In genomic region chr7:1564603-1565022, GRCh38 we compare ENCODE assay signal across 16 cellular contexts. TPM values are rescaled to one million over a fixed set of nuclear protein-coding genes. Genes with fewer than 3 reads are reported as not detected.
DNase-seq lines count a peak whose midpoint lies in the region; ATAC-seq and TF ChIP-seq lines count a peak whose summit lies in the region.
"Had no signal": no experiment of that assay in that cellular context is flagged by ENCODE, and none has a peak within 500 bp of the region (broad histone marks: within the 10 kb centered on the region; RNA-seq: fewer than 3 reads in every experiment).

No MANE protein-coding gene starts in this region.

- no peaks in the 10 kb centered on the region for H4K20me1 ChIP-seq in PC-3 (ENCODE audit: low read length)

- TF ChIP-seq CTCF in PC-3 (conservative IDR thresholded peaks at IDR 0.05; ENCODE audit: low read depth, low read length): no peak

- H3K9ac ChIP-seq in PC-3 (ENCODE audit: low read length): no peak overlapping the region

- no peak overlapping the region for H3K27ac Mint-ChIP-seq in activated naive CD4-positive, alpha-beta T cell treated with anti-CD3 and anti-CD28 coated beads, Interleukin-2, amount 50 U/mL, for 72 hours
- no peak overlapping the region for H3K27ac Mint-ChIP-seq in stimulated activated memory B cell treated with anti-CD40 and anti-IgM and Interleukin-4, amounts not matched to agents 10 μg/mL and 1 μg/mL and 100 μg/mL, for 72 hours
- H3K27ac Mint-ChIP-seq: activated T-helper 17 cell treated with anti-CD3 and anti-CD28 coated beads, Interleukin-2, amount 50 U/mL, for 72 hours had no signal

- H3K36me3 Mint-ChIP-seq in activated naive CD4-positive, alpha-beta T cell treated with anti-CD3 and anti-CD28 coated beads, Interleukin-2, amount 50 U/mL, for 72 hours: peaks cover 8 to 18% of the 10 kb centered on the region in 2 donors
- H3K36me3 Mint-ChIP-seq in stimulated activated memory B cell treated with anti-CD40 and anti-IgM and Interleukin-4, amounts not matched to agents 10 μg/mL and 1 μg/mL and 100 μg/mL, for 72 hours: peaks cover 43% of the 10 kb centered on the region

- no peak overlapping the region for H2AFZ ChIP-seq in PC-3 (ENCODE audit: low read length)

- ATAC-seq in PC-3: no peak
- ATAC-seq in activated naive CD4-positive, alpha-beta T cell treated with anti-CD3 and anti-CD28 coated beads, Interleukin-2, amount 50 U/mL, for 72 hours: no peak
- no peak for ATAC-seq in stimulated activated memory B cell treated with anti-CD40 and anti-IgM and Interleukin-4, amounts not matched to agents 10 μg/mL and 1 μg/mL and 100 μg/mL, for 72 hours
- ATAC-seq in GM21737 (IDR thresholded peaks at IDR 0.05; ENCODE audit: unreplicated experiment): no peak
- ATAC-seq: activated T-helper 17 cell treated with anti-CD3 and anti-CD28 coated beads, Interleukin-2, amount 50 U/mL, for 72 hours; body of pancreas had no signal

- intact Hi-C loops in PC-3 (cut with micrococcal nuclease): no loop called here

- no peak overlapping the region for H3K27ac ChIP-seq in PC-3 (ENCODE audit: low read length)
- H3K27ac ChIP-seq: body of pancreas, HL-60, ovary, uterus had no signal

- no peaks in the 10 kb centered on the region for H3K27me3 ChIP-seq in PC-3 (ENCODE audit: low read length)
- H3K27me3 ChIP-seq: body of pancreas, ovary, uterus had no signal

- BruUV-seq in PC-3 (replicated peaks; lab: Mats Ljungman, UMichigan): no TSS peak

- POLR2A ChIA-PET in PC-3 (lab: Charles Lee; ENCODE audit: unreplicated experiment): no interaction called here

- CTCF ChIA-PET in PC-3 (lab: Charles Lee): no interaction called here

- no peak overlapping the region for H3K4me3 ChIP-seq in PC-3 (ENCODE audit: low read length)
- H3K4me3 ChIP-seq: body of pancreas, ovary, uterus had no signal

- DNase-seq in AG08395 (ENCODE audit: low spot score) (peak; percentile 52), PC-3 (peak; percentile 26), iris pigment epithelial cell (ENCODE audit: low read depth) (peak; percentile 27)
- DNase-seq in activated naive CD4-positive, alpha-beta T cell treated with anti-CD3 and anti-CD28 coated beads, Interleukin-2, amount 50 U/mL, for 72 hours (ENCODE audit: low spot score in 2 of 2): no peak
- DNase-seq: activated CD4-positive, alpha-beta T cell treated with anti-CD3 and anti-CD28 coated beads, Interleukin-2, amount 50 U/mL, for 1 hour; body of pancreas; GOT3; mammary epithelial cell; MM.1S; ovary; T-helper 1 cell; uterus had no signal

- H3F3A ChIP-seq in PC-3 (ENCODE audit: low read length, unreplicated experiment): peaks cover 5% of the 10 kb centered on the region

- H3K4me1 Mint-ChIP-seq in stimulated activated memory B cell treated with anti-CD40 and anti-IgM and Interleukin-4, amounts not matched to agents 10 μg/mL and 1 μg/mL and 100 μg/mL, for 72 hours: peaks cover 25% of the 10 kb centered on the region

- no peaks in the 10 kb centered on the region for H3K9me2 ChIP-seq in PC-3 (replicated peaks; ENCODE audit: low read length)

- no peak overlapping the region for H3K4me3 Mint-ChIP-seq in stimulated activated memory B cell treated with anti-CD40 and anti-IgM and Interleukin-4, amounts not matched to agents 10 μg/mL and 1 μg/mL and 100 μg/mL, for 72 hours
- H3K4me3 Mint-ChIP-seq: activated T-helper 17 cell treated with anti-CD3 and anti-CD28 coated beads, Interleukin-2, amount 50 U/mL, for 72 hours had no signal

- peaks cover 28% of the 10 kb centered on the region for H3K27me3 Mint-ChIP-seq in stimulated activated memory B cell treated with anti-CD40 and anti-IgM and Interleukin-4, amounts not matched to agents 10 μg/mL and 1 μg/mL and 100 μg/mL, for 72 hours
- H3K27me3 Mint-ChIP-seq: activated T-helper 17 cell treated with anti-CD3 and anti-CD28 coated beads, Interleukin-2, amount 50 U/mL, for 72 hours had no signal

- H3K36me3 ChIP-seq in PC-3 (ENCODE audit: low read depth, low read length): peaks cover 5% of the 10 kb centered on the region; the same call in 1 of the 2 replicates
- H3K36me3 ChIP-seq: ovary, uterus had no signal

- H3K9me3 ChIP-seq in PC-3 (ENCODE audit: low read length): no peaks in the 10 kb centered on the region
- H3K9me3 ChIP-seq: body of pancreas, ovary, uterus had no signal

- no peak overlapping the region for H3K4me2 ChIP-seq in PC-3 (ENCODE audit: low read length)

- peaks cover 25% of the 10 kb centered on the region for H3K79me2 ChIP-seq in PC-3 (ENCODE audit: low read length)

- peaks cover 46% of the 10 kb centered on the region for H3K4me1 ChIP-seq in PC-3 (ENCODE audit: insufficient read depth, low read length)

- H3K9me3 Mint-ChIP-seq in activated naive CD4-positive, alpha-beta T cell treated with anti-CD3 and anti-CD28 coated beads, Interleukin-2, amount 50 U/mL, for 72 hours: no peaks in the 10 kb centered on the region
- H3K9me3 Mint-ChIP-seq in stimulated activated memory B cell treated with anti-CD40 and anti-IgM and Interleukin-4, amounts not matched to agents 10 μg/mL and 1 μg/mL and 100 μg/mL, for 72 hours: no peaks in the 10 kb centered on the region
- H3K9me3 Mint-ChIP-seq: activated T-helper 17 cell treated with anti-CD3 and anti-CD28 coated beads, Interleukin-2, amount 50 U/mL, for 72 hours had no signal

RNA-seq across cellular contexts. Expression of gene PSMG3, which starts 5.2 kb away (rescaled TPM):
- total RNA-seq in PC-3 (2014; rRNA removed): 133 and 171 TPM in 2 replicates
- 10 to 100 TPM; 26.8 to 36.4 TPM for total RNA-seq in activated naive CD4-positive, alpha-beta T cell treated with anti-CD3 and anti-CD28 coated beads, Interleukin-2, amount 50 U/mL, for 72 hours

RNA-seq across cellular contexts. Expression of gene TMEM184A, which starts 8.6 kb away (rescaled TPM):
- total RNA-seq in PC-3 (2014; rRNA removed): 23.1 and 31.3 TPM in 2 replicates
- under 1 TPM; 0.12 to 0.73 TPM for total RNA-seq in activated naive CD4-positive, alpha-beta T cell treated with anti-CD3 and anti-CD28 coated beads, Interleukin-2, amount 50 U/mL, for 72 hours
- total RNA-seq: activated T-helper 17 cell treated with anti-CD3 and anti-CD28 coated beads, Interleukin-2, amount 50 U/mL, for 72 hours had no signal

RNA-seq across cellular contexts. Expression of gene MAFK, which starts 34.1 kb away (rescaled TPM):
- total RNA-seq in PC-3 (2014; rRNA removed): 61.6 and 83.3 TPM in 2 replicates
- total RNA-seq in activated naive CD4-positive, alpha-beta T cell treated with anti-CD3 and anti-CD28 coated beads, Interleukin-2, amount 50 U/mL, for 72 hours: 10 to 100 TPM; 34.1 to 37.3 TPM

Comparison
In these comparisons a context has a peak if more than half of its experiments do, and no peak if none do; other contexts are left out.
1. DNase-seq: peak in AG08395 (single experiment), PC-3 (single experiment) and iris pigment epithelial cell (single experiment); none in activated naive CD4-positive, alpha-beta T cell treated with anti-CD3 and anti-CD28 coated beads, Interleukin-2, amount 50 U/mL, for 72 hours (0 of 2).
2. RNA of gene TMEM184A, which starts 8.6 kb away (total RNA-seq): 23.1 to 31.3 TPM in PC-3; 0.12 to 0.73 TPM in activated naive CD4-positive, alpha-beta T cell treated with anti-CD3 and anti-CD28 coated beads, Interleukin-2, amount 50 U/mL, for 72 hours; every median in the first group is over 10 times any median in the second.